25 cellular contexts compared by ENCODE assay signal in the genomic region with DNA sequence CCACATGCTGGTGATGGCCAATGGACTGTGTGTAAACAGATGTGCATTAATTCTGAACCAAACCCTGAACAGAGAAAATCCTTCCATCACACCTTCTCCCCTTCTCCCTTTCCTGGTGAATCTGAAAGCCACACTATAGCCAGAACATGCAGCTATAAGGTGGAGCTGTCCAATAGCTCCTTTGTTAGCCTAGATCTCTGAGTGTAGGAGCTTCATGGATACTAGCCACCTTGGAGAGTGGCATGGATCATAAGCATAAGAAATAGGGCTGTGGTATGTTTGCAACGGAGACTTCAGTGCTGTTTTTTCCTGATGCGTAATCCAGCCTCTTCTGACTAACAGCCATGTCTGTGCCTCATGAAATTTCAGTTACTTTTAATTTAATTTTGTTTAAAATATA.
DNase-seq lines count a peak whose midpoint lies in the region; ATAC-seq, FAIRE-seq and TF ChIP-seq lines count a peak whose summit lies in the region.
"Had no signal": no experiment of that assay in that cellular context is flagged by ENCODE, and none has a peak within 500 bp of the region (broad histone marks: within the 10 kb centered on the region; RNA-seq: fewer than 3 reads in every experiment).

No MANE protein-coding gene starts in this region.

- CTCF ChIA-PET in Calu3 (lab: Charles Lee), result no interaction called here

- H3K9me1 ChIP-seq in keratinocyte (ENCODE audit: control insufficient read depth, extremely low read depth, insufficient read depth, low read length), result no peaks in the 10 kb centered on the region

- TF ChIP-seq CTCF in DND-41 (IDR thresholded peaks at IDR 0.05; ENCODE audit: borderline replicate concordance, extremely low read depth, low read length, poor library complexity, severe bottlenecking), result no peak
- no peak for TF ChIP-seq CTCF in cardiac fibroblast (IDR thresholded peaks at IDR 0.05; ENCODE audit: low read depth, low read length)
- TF ChIP-seq CTCF in keratinocyte (optimal IDR thresholded peaks at IDR 0.05 in 1 of 3, IDR thresholded peaks at IDR 0.05 in 1 of 3, conservative IDR thresholded peaks at IDR 0.05 in 1 of 3; ENCODE audit: extremely low read depth in 1 of 3, insufficient read depth in 2 of 3, low read length in 3 of 3), result no peak
- no peak for TF ChIP-seq CTCF in Calu3 (IDR thresholded peaks at IDR 0.05; ENCODE audit: unreplicated experiment)

- no peaks in the 10 kb centered on the region for H3K36me3 Mint-ChIP-seq in Calu3 (ENCODE audit: insufficient read depth, unreplicated experiment)
- H3K36me3 Mint-ChIP-seq in naive thymus-derived CD8-positive, alpha-beta T cell, result peaks cover 0 to 3% (median 0%) of the 10 kb centered on the region in 3 donors

- H3K4me2 ChIP-seq in DND-41 (ENCODE audit: insufficient read depth, low read length) (no peak overlapping the region), keratinocyte (ENCODE audit: control insufficient read depth, extremely low read depth, insufficient read depth, low read depth, low read length) (no peak overlapping the region)

- H3K27me3 ChIP-seq in DND-41 (ENCODE audit: insufficient read depth, low read length, poor library complexity) (no peaks in the 10 kb centered on the region), keratinocyte (ENCODE audit: control insufficient read depth, extremely low read depth, insufficient read depth, low read length) (no peaks in the 10 kb centered on the region)
- H3K27me3 ChIP-seq: pancreas, stomach, upper lobe of left lung had no signal

- H3K4me3 ChIP-seq in DND-41 (ENCODE audit: low read depth in 1 of 2, low read length in 2 of 2) (no peak overlapping the region), cardiac fibroblast (replicated peaks in 1 of 2; ENCODE audit: low read depth in 2 of 2, low read length in 2 of 2) (no peak overlapping the region), keratinocyte (ENCODE audit: control insufficient read depth in 2 of 3, extremely low read depth in 1 of 3, insufficient read depth in 2 of 3, low read depth in 1 of 3, low read length in 3 of 3) (no peak overlapping the region)
- H3K4me3 ChIP-seq: lower lobe of right lung, pancreas, stomach, upper lobe of left lung had no signal

- H3K79me2 ChIP-seq in DND-41 (ENCODE audit: insufficient read depth, low read length) (no peaks in the 10 kb centered on the region), keratinocyte (ENCODE audit: control insufficient read depth, insufficient read depth, low read length) (no peaks in the 10 kb centered on the region)

- dilution Hi-C loops in keratinocyte (cut with MboI; ENCODE audit: extremely low pct_ligation_motif_present, low sequenced_read_pairs), result no loop called here

- H3K9me3 Mint-ChIP-seq in Calu3 (ENCODE audit: low read depth, unreplicated experiment), result no peaks in the 10 kb centered on the region
- peaks cover 0 to 6% (median 0%) of the 10 kb centered on the region in 9 donors for H3K9me3 Mint-ChIP-seq in naive thymus-derived CD8-positive, alpha-beta T cell
- H3K9me3 Mint-ChIP-seq: central memory CD8-positive, alpha-beta T cell; T-helper 1 cell treated with Interleukin-12 subunit alpha and Interleukin-12 subunit beta and Interleukin-4 antibody, amounts not matched to agents 30 μg/mL and 1 μg/mL, for 36 hours had no signal

- POLR2A ChIA-PET in naive thymus-derived CD8-positive, alpha-beta T cell (lab: Charles Lee), result interaction anchor here (0.8 kb wide), 1 partner anchor 365 kb away, joined by 3 read pairs; no protein-coding TSS in a partner anchor

- H3K9ac ChIP-seq in DND-41 (ENCODE audit: low read depth, low read length) (no peak overlapping the region), keratinocyte (ENCODE audit: control insufficient read depth, extremely low read depth, insufficient read depth, low read length) (no peak overlapping the region)

- H3K4me3 Mint-ChIP-seq in Calu3 (ENCODE audit: low read depth, unreplicated experiment), result no peak overlapping the region
- H3K4me3 Mint-ChIP-seq in naive thymus-derived CD8-positive, alpha-beta T cell, result peak overlapping the region in 1 of 10 donors; percentile 2
- H3K4me3 Mint-ChIP-seq: activated naive CD8-positive, alpha-beta T cell; central memory CD8-positive, alpha-beta T cell; naive thymus-derived CD4-positive, alpha-beta T cell; T-helper 1 cell treated with Interleukin-12 subunit alpha and Interleukin-12 subunit beta and Interleukin-4 antibody, amounts not matched to agents 30 μg/mL and 1 μg/mL, for 36 hours had no signal

- peak; percentile 55 for FAIRE-seq in keratinocyte (lab: Jason Lieb, UNC)
- FAIRE-seq: pancreas had no signal

- DNase-seq in DND-41 (no peak), NCI-H226 (peak; percentile 12), cardiac fibroblast (ENCODE audit: low read depth in 2 of 2) (peak; percentile 28 to 31), keratinocyte (ENCODE audit: low read depth, low spot score) (no peak), COR-L47 (lab: John Stamatoyannopoulos, UW) (no peak), Calu3 (no peak)
- no peak for DNase-seq in naive thymus-derived CD8-positive, alpha-beta T cell
- DNase-seq: activated CD4-positive, alpha-beta T cell treated with anti-CD3 and anti-CD28 coated beads, Interleukin-2, amount 50 U/mL, for 48 hours; activated T-cell treated with anti-CD3 and anti-CD28 coated beads, Interleukin-2, amount 50 U/mL, for 1 hour; EL; foreskin melanocyte; Kasumi-1; lower lobe of right lung; naive thymus-derived CD4-positive, alpha-beta T cell; NCI-H69; pancreas; SHP77 treated with DMSO at 0.1 percent for 48 hours; stimulated activated CD4-positive, alpha-beta T cell treated with anti-CD3 and anti-CD28 coated beads, Interleukin-2, amount 100 ng/mL, for 48 hours; stomach; upper lobe of left lung had no signal

- H3K27ac ChIP-seq in DND-41 (ENCODE audit: low read length) (no peak overlapping the region), keratinocyte (ENCODE audit: control insufficient read depth, insufficient read depth, low read length) (no peak overlapping the region)
- H3K27ac ChIP-seq: lower lobe of right lung, pancreas, stomach, upper lobe of left lung, VCaP had no signal

- H4K20me1 ChIP-seq in DND-41 (ENCODE audit: insufficient read depth, low read length) (no peaks in the 10 kb centered on the region), keratinocyte (ENCODE audit: control insufficient read depth, extremely low read depth, insufficient read depth, low read length) (no peaks in the 10 kb centered on the region)

- H3K4me1 ChIP-seq in DND-41 (ENCODE audit: insufficient read depth, low read length) (peaks cover 15% of the 10 kb centered on the region), keratinocyte (ENCODE audit: control insufficient read depth, extremely low read depth, insufficient read depth, low read length) (peaks cover 23% of the 10 kb centered on the region)

- ATAC-seq in DND-41 (ENCODE audit: insufficient read depth, low read depth) (0 out of 3 replicates have a peak, but pooled peaks have one; percentile 40), GM21360 (IDR thresholded peaks at IDR 0.05; ENCODE audit: unreplicated experiment) (no peak)
- no peak for ATAC-seq in naive thymus-derived CD8-positive, alpha-beta T cell
- ATAC-seq: lower lobe of right lung; naive thymus-derived CD4-positive, alpha-beta T cell; pancreas had no signal

- H3K36me3 ChIP-seq in DND-41 (ENCODE audit: insufficient read depth, low read length) (no peaks in the 10 kb centered on the region), keratinocyte (ENCODE audit: control insufficient read depth in 2 of 2, extremely low read depth in 1 of 2, insufficient read depth in 2 of 2, low read length in 2 of 2) (no peaks in the 10 kb centered on the region)
- H3K36me3 ChIP-seq: lower lobe of right lung, pancreas, stomach, upper lobe of left lung had no signal

- H2AFZ ChIP-seq in DND-41 (ENCODE audit: low read depth, low read length) (no peak overlapping the region), keratinocyte (ENCODE audit: control insufficient read depth, low read length) (no peak overlapping the region)

- H3K27me3 Mint-ChIP-seq in Calu3 (ENCODE audit: unreplicated experiment), result no peaks in the 10 kb centered on the region
- no peaks in the 10 kb centered on the region for H3K27me3 Mint-ChIP-seq in naive thymus-derived CD8-positive, alpha-beta T cell
- H3K27me3 Mint-ChIP-seq: activated naive CD8-positive, alpha-beta T cell had no signal

- intact Hi-C loops in Calu3 (cut with micrococcal nuclease; ENCODE audit: unreplicated experiment), result no loop called here

- H3K4me1 Mint-ChIP-seq in Calu3 (ENCODE audit: low read depth, unreplicated experiment), result peaks cover 12% of the 10 kb centered on the region
- H3K4me1 Mint-ChIP-seq in naive thymus-derived CD8-positive, alpha-beta T cell, result peaks cover 14 to 52% (median 38%) of the 10 kb centered on the region in 4 donors

- H3K27ac Mint-ChIP-seq in Calu3 (ENCODE audit: unreplicated experiment), result no peak overlapping the region
- H3K27ac Mint-ChIP-seq in naive thymus-derived CD8-positive, alpha-beta T cell, result peak overlapping the region in 2 of 10 donors; percentile 17 to 85
- H3K27ac Mint-ChIP-seq: activated naive CD8-positive, alpha-beta T cell; T-helper 1 cell treated with Interleukin-12 subunit alpha and Interleukin-12 subunit beta and Interleukin-4 antibody, amounts not matched to agents 30 μg/mL and 1 μg/mL, for 36 hours had no signal

- H3K9me3 ChIP-seq in DND-41 (ENCODE audit: insufficient read depth, low read length, severe bottlenecking) (no peaks in the 10 kb centered on the region), keratinocyte (ENCODE audit: control insufficient read depth, low read depth, low read length) (no peaks in the 10 kb centered on the region)
- H3K9me3 ChIP-seq: lower lobe of right lung, pancreas, stomach, upper lobe of left lung had no signal

- BruUV-seq in Calu3 (replicated peaks; lab: Mats Ljungman, UMichigan), result no TSS peak

Comparison
In these comparisons a context has a peak if more than half of its experiments do, and no peak if none do; other contexts are left out.
1. DNase-seq: peak in NCI-H226 (single experiment) and cardiac fibroblast (2 of 2); none in DND-41 (single experiment), keratinocyte (single experiment), COR-L47 (single experiment), Calu3 (single experiment) and naive thymus-derived CD8-positive, alpha-beta T cell (0 of 10).